ENCODE assay signal across 1 cellular context in genomic region chr16:2905241-2905987, GRCh38.
TF ChIP-seq lines count a peak whose summit lies in the region.

No MANE protein-coding gene starts in this region.

TF ChIP-seq in GM12878, 131 proteins besides CTCF, POLR2A, EP300 and RAD21 (continued from another document and continues in another):
- TF ChIP-seq CEBPZ (IDR thresholded peaks at IDR 0.05; ENCODE audit: low read depth, low read length) (peak; percentile 42; the same call in 1 of the 2 replicates), ZBED1 (IDR thresholded peaks at IDR 0.05; ENCODE audit: borderline replicate concordance) (no peak), YY1 (IDR thresholded peaks at IDR 0.05; ENCODE audit: low read depth, low read length) (no peak), TCF3 (IDR thresholded peaks at IDR 0.05; ENCODE audit: borderline replicate concordance, insufficient read depth, low read depth, low read length) (no peak), MYB (IDR thresholded peaks at IDR 0.05; ENCODE audit: borderline replicate concordance, low read depth, low read length) (no peak), SIN3A (IDR thresholded peaks at IDR 0.05; ENCODE audit: low read depth, low read length) (no peak; the same call in 1 of the 2 replicates), NR2C2 (IDR thresholded peaks at IDR 0.05; ENCODE audit: borderline replicate concordance, control insufficient read depth, insufficient read length, low read depth) (no peak), NFIC (IDR thresholded peaks at IDR 0.05; ENCODE audit: low read depth, low read length) (no peak), POLR2AphosphoS2 (IDR thresholded peaks at IDR 0.05; ENCODE audit: low read depth, low read length) (0 out of 2 replicates have a peak, but pooled peaks have one; percentile 76), PKNOX1 (IDR thresholded peaks at IDR 0.05) (peak; percentile 53; the same call in 1 of the 2 replicates), NFXL1 (IDR thresholded peaks at IDR 0.05; ENCODE audit: borderline replicate concordance) (no peak), NR2F1 (conservative IDR thresholded peaks at IDR 0.05) (no peak), ZNF207 (IDR thresholded peaks at IDR 0.05; ENCODE audit: borderline replicate concordance) (no peak), ZBTB4 (CRISPR knock-in tag; IDR thresholded peaks at IDR 0.05) (no peak), HDGF (IDR thresholded peaks at IDR 0.05) (peak; percentile 88), GABPA (IDR thresholded peaks at IDR 0.05; ENCODE audit: low read depth) (no peak), RBBP5 (conservative IDR thresholded peaks at IDR 0.05) (no peak), RCOR1 (conservative IDR thresholded peaks at IDR 0.05; ENCODE audit: low read depth, low read length) (no peak), CHD4 (IDR thresholded peaks at IDR 0.05) (no peak), RFX5 (IDR thresholded peaks at IDR 0.05; ENCODE audit: low read depth, low read length) (no peak; the same call in 1 of the 2 replicates), TARDBP (IDR thresholded peaks at IDR 0.05; ENCODE audit: borderline replicate concordance) (no peak), CHD1 (IDR thresholded peaks at IDR 0.05; ENCODE audit: low read depth, low read length) (no peak), CBFB (IDR thresholded peaks at IDR 0.05; ENCODE audit: low read depth) (0 out of 2 replicates have a peak, but pooled peaks have one; percentile 37), ZBTB40 (IDR thresholded peaks at IDR 0.05; ENCODE audit: borderline replicate concordance) (no peak), STAT3 (IDR thresholded peaks at IDR 0.05; ENCODE audit: low read depth, low read length) (no peak), TCF7 (IDR thresholded peaks at IDR 0.05; ENCODE audit: borderline replicate concordance) (no peak), HDAC6 (IDR thresholded peaks at IDR 0.05; ENCODE audit: unreplicated experiment) (no peak), SPI1 (IDR thresholded peaks at IDR 0.05; ENCODE audit: borderline replicate concordance, insufficient read depth, low read depth, low read length) (no peak), RAD51 (IDR thresholded peaks at IDR 0.05) (no peak), SREBF1 (IDR thresholded peaks at IDR 0.05; ENCODE audit: low read length) (no peak), POU2F2 (IDR thresholded peaks at IDR 0.05; ENCODE audit: borderline replicate concordance, low read depth, low read length) (peak; percentile 76; the same call in 1 of the 3 replicates), CEBPB (IDR thresholded peaks at IDR 0.05; ENCODE audit: borderline replicate concordance in 1 of 2, low read depth in 2 of 2, low read length in 2 of 2) (no peak), ZNF217 (IDR thresholded peaks at IDR 0.05) (no peak), LARP7 (IDR thresholded peaks at IDR 0.05) (no peak; the same call in 1 of the 2 replicates), SREBF2 (IDR thresholded peaks at IDR 0.05; ENCODE audit: low read length) (no peak), RELA (IDR thresholded peaks at IDR 0.05; ENCODE audit: borderline replicate concordance, partially characterized antibody) (no peak), CHD2 (IDR thresholded peaks at IDR 0.05; ENCODE audit: borderline replicate concordance, low read depth, low read length) (peak; percentile 56), NR2C1 (IDR thresholded peaks at IDR 0.05) (no peak)
- TF ChIP-seq, protein P1, sequence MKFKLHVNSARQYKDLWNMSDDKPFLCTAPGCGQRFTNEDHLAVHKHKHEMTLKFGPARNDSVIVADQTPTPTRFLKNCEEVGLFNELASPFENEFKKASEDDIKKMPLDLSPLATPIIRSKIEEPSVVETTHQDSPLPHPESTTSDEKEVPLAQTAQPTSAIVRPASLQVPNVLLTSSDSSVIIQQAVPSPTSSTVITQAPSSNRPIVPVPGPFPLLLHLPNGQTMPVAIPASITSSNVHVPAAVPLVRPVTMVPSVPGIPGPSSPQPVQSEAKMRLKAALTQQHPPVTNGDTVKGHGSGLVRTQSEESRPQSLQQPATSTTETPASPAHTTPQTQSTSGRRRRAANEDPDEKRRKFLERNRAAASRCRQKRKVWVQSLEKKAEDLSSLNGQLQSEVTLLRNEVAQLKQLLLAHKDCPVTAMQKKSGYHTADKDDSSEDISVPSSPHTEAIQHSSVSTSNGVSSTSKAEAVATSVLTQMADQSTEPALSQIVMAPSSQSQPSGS (IDR thresholded peaks at IDR 0.05; ENCODE audit: low read length): no peak
- TF ChIP-seq, protein P2, sequence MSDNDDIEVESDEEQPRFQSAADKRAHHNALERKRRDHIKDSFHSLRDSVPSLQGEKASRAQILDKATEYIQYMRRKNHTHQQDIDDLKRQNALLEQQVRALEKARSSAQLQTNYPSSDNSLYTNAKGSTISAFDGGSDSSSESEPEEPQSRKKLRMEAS (IDR thresholded peaks at IDR 0.05; ENCODE audit: low read depth, low read length): no peak; the same call in 1 of the 2 replicates
- TF ChIP-seq, protein P3, sequence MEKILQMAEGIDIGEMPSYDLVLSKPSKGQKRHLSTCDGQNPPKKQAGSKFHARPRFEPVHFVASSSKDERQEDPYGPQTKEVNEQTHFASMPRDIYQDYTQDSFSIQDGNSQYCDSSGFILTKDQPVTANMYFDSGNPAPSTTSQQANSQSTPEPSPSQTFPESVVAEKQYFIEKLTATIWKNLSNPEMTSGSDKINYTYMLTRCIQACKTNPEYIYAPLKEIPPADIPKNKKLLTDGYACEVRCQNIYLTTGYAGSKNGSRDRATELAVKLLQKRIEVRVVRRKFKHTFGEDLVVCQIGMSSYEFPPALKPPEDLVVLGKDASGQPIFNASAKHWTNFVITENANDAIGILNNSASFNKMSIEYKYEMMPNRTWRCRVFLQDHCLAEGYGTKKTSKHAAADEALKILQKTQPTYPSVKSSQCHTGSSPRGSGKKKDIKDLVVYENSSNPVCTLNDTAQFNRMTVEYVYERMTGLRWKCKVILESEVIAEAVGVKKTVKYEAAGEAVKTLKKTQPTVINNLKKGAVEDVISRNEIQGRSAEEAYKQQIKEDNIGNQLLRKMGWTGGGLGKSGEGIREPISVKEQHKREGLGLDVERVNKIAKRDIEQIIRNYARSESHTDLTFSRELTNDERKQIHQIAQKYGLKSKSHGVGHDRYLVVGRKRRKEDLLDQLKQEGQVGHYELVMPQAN (conservative IDR thresholded peaks at IDR 0.05): peak; percentile 56
- TF ChIP-seq, protein P4, sequence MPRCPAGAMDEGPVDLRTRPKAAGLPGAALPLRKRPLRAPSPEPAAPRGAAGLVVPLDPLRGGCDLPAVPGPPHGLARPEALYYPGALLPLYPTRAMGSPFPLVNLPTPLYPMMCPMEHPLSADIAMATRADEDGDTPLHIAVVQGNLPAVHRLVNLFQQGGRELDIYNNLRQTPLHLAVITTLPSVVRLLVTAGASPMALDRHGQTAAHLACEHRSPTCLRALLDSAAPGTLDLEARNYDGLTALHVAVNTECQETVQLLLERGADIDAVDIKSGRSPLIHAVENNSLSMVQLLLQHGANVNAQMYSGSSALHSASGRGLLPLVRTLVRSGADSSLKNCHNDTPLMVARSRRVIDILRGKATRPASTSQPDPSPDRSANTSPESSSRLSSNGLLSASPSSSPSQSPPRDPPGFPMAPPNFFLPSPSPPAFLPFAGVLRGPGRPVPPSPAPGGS (IDR thresholded peaks at IDR 0.05; ENCODE audit: borderline replicate concordance, insufficient read depth, low read depth, low read length, poor library complexity, severe bottlenecking): no peak
